17 cellular contexts compared by ENCODE assay signal in genomic region chr15:33561967-33562366, GRCh38.
A peak's percentile ranks its signal among the peaks of the same experiment; 100 is the strongest.
DNase-seq lines count a peak whose midpoint lies in the region; ATAC-seq and TF ChIP-seq lines count a peak whose summit lies in the region.
"Had no signal": no experiment of that assay in that cellular context is flagged by ENCODE, and none has a peak within 500 bp of the region (broad histone marks: within the 10 kb centered on the region; RNA-seq: fewer than 3 reads in every experiment).

No MANE protein-coding gene starts in this region.

- H4K20me1 ChIP-seq in H9 (ENCODE audit: control insufficient read depth, insufficient read depth, insufficient read length): no peaks in the 10 kb centered on the region
- H4K20me1 ChIP-seq: BLaER1 had no signal

- no peak overlapping the region for H2AFZ ChIP-seq in H9 (ENCODE audit: low read length)

- no peak for TF ChIP-seq CTCF in H9 (conservative IDR thresholded peaks at IDR 0.05)

- no peak overlapping the region for H2BK120ac ChIP-seq in H9 (ENCODE audit: low read depth, low read length, poor library complexity, severe bottlenecking)
- H2BK120ac ChIP-seq in mesendoderm (ENCODE audit: low read depth, low read length): no peak overlapping the region

- H3K4ac ChIP-seq in H9 (ENCODE audit: low read depth, low read length) (no peak overlapping the region), mesendoderm (ENCODE audit: low read depth, low read length) (no peak overlapping the region)

- no peaks in the 10 kb centered on the region for H3K27me3 ChIP-seq in H9 (ENCODE audit: insufficient read depth, low read length)
- no peaks in the 10 kb centered on the region for H3K27me3 ChIP-seq in mesendoderm (ENCODE audit: insufficient read depth, low read length, poor library complexity)
- H3K27me3 ChIP-seq: BLaER1 had no signal

- H3K27me3 Mint-ChIP-seq in H9 (ENCODE audit: low read depth) (peaks cover 3% of the 10 kb centered on the region; the same call in 1 of the 2 replicates), immature natural killer cell (ENCODE audit: low read depth in 3 of 3) (peaks cover 0 to 13% (median 3%) of the 10 kb centered on the region in 3 donors)

- H2BK5ac ChIP-seq in H9 (ENCODE audit: insufficient read length, low read length) (no peak overlapping the region), mesendoderm (ENCODE audit: low read length) (no peak overlapping the region)

- H4K91ac ChIP-seq in H9 (ENCODE audit: insufficient read length, low read depth, low read length): no peak overlapping the region

- no peak for ATAC-seq in GM19328 (IDR thresholded peaks at IDR 0.05; ENCODE audit: unreplicated experiment)
- ATAC-seq: CD8-positive, alpha-beta T cell had no signal

- no peak overlapping the region for H3T11ph ChIP-seq in H9 (ENCODE audit: low read length)

- H3K4me1 ChIP-seq in H9 (ENCODE audit: insufficient read depth, low read length) (peaks cover 8% of the 10 kb centered on the region; the same call in 1 of the 2 replicates), mesendoderm (ENCODE audit: control insufficient read depth, low read depth, low read length) (peaks cover 10% of the 10 kb centered on the region)
- H3K4me1 ChIP-seq: BE2C, BLaER1, Caco-2 had no signal

- H3K4me1 Mint-ChIP-seq in H9: peaks cover 30 to 33% of the 10 kb centered on the region in 2 experiments
- H3K4me1 Mint-ChIP-seq in immature natural killer cell: no peaks in the 10 kb centered on the region
- H3K4me1 Mint-ChIP-seq: CD14-positive monocyte had no signal

- H3K23me2 ChIP-seq in H9 (ENCODE audit: insufficient read length, low read depth, low read length, poor library complexity, severe bottlenecking): no peaks in the 10 kb centered on the region

- H3K79me1 ChIP-seq in H9 (ENCODE audit: insufficient read depth, low read depth, low read length, poor library complexity, severe bottlenecking) (no peaks in the 10 kb centered on the region), mesendoderm (ENCODE audit: low read length) (no peaks in the 10 kb centered on the region)

- H4K5ac ChIP-seq in H9 (ENCODE audit: insufficient read length, low read depth, low read length): no peak overlapping the region
- H4K5ac ChIP-seq in mesendoderm (ENCODE audit: low read length): no peak overlapping the region

- H3K27ac Mint-ChIP-seq in H9: peak overlapping the region in 2 of 3 experiments; percentile 18 to 57; a peak in 2 of 7 replicates
- no peak overlapping the region for H3K27ac Mint-ChIP-seq in immature natural killer cell
- H3K27ac Mint-ChIP-seq: CD14-positive monocyte; CD4-positive, alpha-beta T cell; CD8-positive, alpha-beta T cell had no signal

- H2AK5ac ChIP-seq in H9 (ENCODE audit: insufficient read length, low read length): no peak overlapping the region
- no peak overlapping the region for H2AK5ac ChIP-seq in mesendoderm (ENCODE audit: low read length)

- H3K9me3 ChIP-seq in H9 (ENCODE audit: control insufficient read depth, low read depth, low read length): no peaks in the 10 kb centered on the region
- H3K9me3 ChIP-seq: BE2C, BLaER1, Caco-2 had no signal

- no peak overlapping the region for H3K27ac ChIP-seq in H9 (ENCODE audit: insufficient read length, low read depth, low read length)
- H3K27ac ChIP-seq in mesendoderm (ENCODE audit: low read depth, low read length): no peak overlapping the region
- H3K27ac ChIP-seq: BLaER1 had no signal

- no peak overlapping the region for H2BK20ac ChIP-seq in H9 (ENCODE audit: low read depth, low read length, poor library complexity, severe bottlenecking)

- H3K14ac ChIP-seq in H9 (ENCODE audit: insufficient read depth, low read length): no peak overlapping the region

- H3K4me3 Mint-ChIP-seq in H9 (no peak overlapping the region), immature natural killer cell (no peak overlapping the region)
- H3K4me3 Mint-ChIP-seq: CD14-positive monocyte; CD4-positive, alpha-beta T cell; CD8-positive, alpha-beta T cell had no signal

- H3K18ac ChIP-seq in H9 (ENCODE audit: insufficient read length, low read depth, low read length) (no peak overlapping the region), mesendoderm (ENCODE audit: low read length) (no peak overlapping the region)

- H4K8ac ChIP-seq in H9 (replicated peaks; ENCODE audit: insufficient read length, low read depth, low read length) (no peak overlapping the region), mesendoderm (ENCODE audit: low read depth, low read length) (no peak overlapping the region)

- H3K79me2 ChIP-seq in H9 (ENCODE audit: insufficient read depth, low read length) (no peaks in the 10 kb centered on the region), mesendoderm (ENCODE audit: control insufficient read depth, insufficient read depth, low read length) (no peaks in the 10 kb centered on the region)

- H3K4me2 ChIP-seq in H9 (ENCODE audit: insufficient read depth, insufficient read length, low read length): no peak overlapping the region
- no peak overlapping the region for H3K4me2 ChIP-seq in mesendoderm (ENCODE audit: low read length)
- H3K4me2 ChIP-seq: BLaER1 had no signal

- no peak overlapping the region for H3K9ac ChIP-seq in H9 (ENCODE audit: extremely low read depth, insufficient read length, low read length)
- no peak overlapping the region for H3K9ac ChIP-seq in mesendoderm (ENCODE audit: low read length)
- H3K9ac ChIP-seq: BLaER1 had no signal

- no CpG with 5 or more reads among the region's 5 CpGs for WGBS in H9 (ENCODE audit: extremely low coverage, insufficient read length, low lambda C conversion rate)
- WGBS in mesendoderm (ENCODE audit: extremely low coverage, insufficient coverage, low lambda C conversion rate): no CpG with 5 or more reads among the region's 5 CpGs

- H3K23ac ChIP-seq in H9 (ENCODE audit: insufficient read length, low read depth, low read length): no peak overlapping the region
- H3K23ac ChIP-seq in mesendoderm (ENCODE audit: low read length): no peak overlapping the region

- H2BK15ac ChIP-seq in H9 (ENCODE audit: low read depth, low read length): no peak overlapping the region
- peak overlapping the region; percentile 25 for H2BK15ac ChIP-seq in mesendoderm (replicated peaks; ENCODE audit: low read depth)

- no peak overlapping the region for H2BK12ac ChIP-seq in H9 (ENCODE audit: insufficient read length, low read depth, low read length)

- no peaks in the 10 kb centered on the region for H3K36me3 ChIP-seq in mesendoderm (ENCODE audit: control insufficient read depth, insufficient read depth, low read length)
- H3K36me3 ChIP-seq: BE2C, BLaER1 had no signal

- no peak for DNase-seq in H9
- DNase-seq in mesendoderm: no peak
- DNase-seq in immature natural killer cell: no peak
- no peak for DNase-seq in HUDEP-2 (lab: John Stamatoyannopoulos, UW; ENCODE audit: unreplicated experiment in 76 of 76)
- DNase-seq: 8988T; ACHN; BE2C; C1 segment of cervical spinal cord; Caco-2; Calu3; CD4-positive, alpha-beta T cell; CD8-positive, alpha-beta T cell; DMS79 treated with DMSO at 0.1 percent for 48 hours; GF-D8 had no signal

- H3K56ac ChIP-seq in H9 (ENCODE audit: insufficient read length, low read depth, low read length): no peak overlapping the region
- H3K56ac ChIP-seq in mesendoderm (ENCODE audit: low read length): no peak overlapping the region

- H3K9me3 Mint-ChIP-seq in H9: no peaks in the 10 kb centered on the region; a peak in 2 of 5 replicates
- no peaks in the 10 kb centered on the region for H3K9me3 Mint-ChIP-seq in immature natural killer cell
- H3K9me3 Mint-ChIP-seq: CD4-positive, alpha-beta T cell had no signal

- H3K36me3 Mint-ChIP-seq in H9 (ENCODE audit: insufficient read depth in 1 of 3, low read depth in 3 of 3) (no peaks in the 10 kb centered on the region; a peak in 1 of 7 replicates), immature natural killer cell (no peaks in the 10 kb centered on the region)
- H3K36me3 Mint-ChIP-seq: CD14-positive monocyte; CD8-positive, alpha-beta T cell had no signal

- H3K4me3 ChIP-seq in mesendoderm (ENCODE audit: low read length): no peak overlapping the region
- H3K4me3 ChIP-seq: BLaER1 had no signal

Comparison
In these comparisons a context has a peak if more than half of its experiments do, and no peak if none do; other contexts are left out.
1. H3K27ac Mint-ChIP-seq: peak in H9 (2 of 3); none in immature natural killer cell (0 of 6).